ENCODE assay signal across 6 cellular contexts in the genomic region with DNA sequence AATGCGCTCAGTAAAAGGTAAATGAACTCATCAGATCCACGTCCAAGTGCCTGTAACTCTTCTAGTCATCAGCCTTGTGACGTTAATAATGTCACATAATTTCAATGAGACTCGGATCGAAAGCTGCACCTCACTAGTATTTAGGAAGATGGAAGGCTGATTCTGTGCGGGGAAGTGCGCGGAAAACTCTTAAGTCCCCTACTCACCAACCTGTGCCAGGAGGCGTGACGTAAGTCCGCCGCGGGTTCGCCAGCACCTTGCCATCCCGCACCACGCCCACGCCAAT. TPM values are rescaled to one million over a fixed set of nuclear protein-coding genes. Genes with fewer than 3 reads are reported as not detected.
DNase-seq lines count a peak whose midpoint lies in the region; ATAC-seq and TF ChIP-seq lines count a peak whose summit lies in the region.

No MANE protein-coding gene starts in this region.

- no peaks in the 10 kb centered on the region for H3K9me3 Mint-ChIP-seq in nephron progenitor cell

- no peak overlapping the region for H3K27ac Mint-ChIP-seq in nephron progenitor cell

- WGBS in heart left ventricle, 4 donors = 0 to 1% (median 0%) methylated on average over 11 to 17 of the region's 17 CpGs
- 0 to 1% methylated on average over 17 of the region's 17 CpGs for WGBS in tibial nerve, 2 donors

- no peaks in the 10 kb centered on the region for H3K27me3 Mint-ChIP-seq in nephron progenitor cell (ENCODE audit: low read depth, poor library complexity)

- no peak overlapping the region for H3K4me3 Mint-ChIP-seq in nephron progenitor cell

- ATAC-seq in GM18907 (IDR thresholded peaks at IDR 0.05; ENCODE audit: unreplicated experiment) = peak; percentile 49
- ATAC-seq in HG03097 (IDR thresholded peaks at IDR 0.05; ENCODE audit: low FRiP score, unreplicated experiment) = peak; percentile 42
- ATAC-seq in heart left ventricle = peak; percentile 36 to 66 (median 64)

- DNase-seq in RPMI8226 (peak; percentile 82), heart left ventricle (no peak), tibial nerve (ENCODE audit: low spot score in 2 of 2) (no peak), nephron progenitor cell (no peak)

- TF ChIP-seq EP300 in tibial nerve (IDR thresholded peaks at IDR 0.05) = no peak

- H3K9me3 ChIP-seq in heart left ventricle = no peaks in the 10 kb centered on the region
- H3K9me3 ChIP-seq in tibial nerve = no peaks in the 10 kb centered on the region

- peak overlapping the region; percentile 88 to 98 (median 93) for H3K27ac ChIP-seq in heart left ventricle
- H3K27ac ChIP-seq in tibial nerve = peak overlapping the region; percentile 87 to 95 (median 91)

- H3K4me1 Mint-ChIP-seq in nephron progenitor cell = peaks cover 8% of the 10 kb centered on the region

- intact Hi-C loops in heart left ventricle (cut with DNase I) = loop anchor here (2.0 to 10.0 kb wide), 11 partner anchors 37 to 230 kb away; partner anchors contain the start of genes PARP2 (in 3 of the 10), TEP1 (in 3 of the 10), CCNB1IP1 (in 2 of the 10) and ANG (in 1 of the 10)

- peaks cover 0 to 73% (median 63%) of the 10 kb centered on the region in 9 donors for H3K36me3 ChIP-seq in heart left ventricle
- peaks cover 4 to 64% (median 29%) of the 10 kb centered on the region in 3 donors for H3K36me3 ChIP-seq in tibial nerve

- no peak for TF ChIP-seq POLR2A in heart left ventricle (IDR thresholded peaks at IDR 0.05)
- TF ChIP-seq POLR2A in tibial nerve (IDR thresholded peaks at IDR 0.05) = no peak

- H3K27me3 ChIP-seq in heart left ventricle (no peaks in the 10 kb centered on the region), tibial nerve (no peaks in the 10 kb centered on the region)

- peaks cover 0 to 49% (median 23%) of the 10 kb centered on the region in 12 donors for H3K4me1 ChIP-seq in heart left ventricle
- peaks cover 0 to 47% (median 17%) of the 10 kb centered on the region in 4 donors for H3K4me1 ChIP-seq in tibial nerve

- H3K4me3 ChIP-seq in heart left ventricle (peak overlapping the region; percentile 71 to 92 (median 81)), tibial nerve (peak overlapping the region; percentile 60 to 98 (median 94))

- H3K36me3 Mint-ChIP-seq in nephron progenitor cell (ENCODE audit: low read depth) = peaks cover 34% of the 10 kb centered on the region

- TF ChIP-seq CTCF in heart left ventricle (IDR thresholded peaks at IDR 0.05) (no peak), tibial nerve (IDR thresholded peaks at IDR 0.05) (no peak), nephron progenitor cell (IDR thresholded peaks at IDR 0.05) (no peak)

RNA-seq across cellular contexts. Expression of gene OSGEP, which starts 0.3 kb away (rescaled TPM):
- 10 to 100 TPM; 16.1 to 40.9 (median 18.5) TPM for total RNA-seq in heart left ventricle
- polyA plus RNA-seq in heart left ventricle = 10 to 100 TPM; 21.6 to 30.0 TPM
- 100 to 1,000 TPM in 1 of 4 donors, 10 to 100 TPM in 3; 58.4 to 115 (median 70.6) TPM for total RNA-seq in tibial nerve

RNA-seq across cellular contexts. Expression of gene APEX1, which starts 0.7 kb away (rescaled TPM):
- total RNA-seq in heart left ventricle = 10 to 100 TPM; 60.4 to 92.6 (median 76.4) TPM
- 100 to 1,000 TPM in 1 of 2 donors, 10 to 100 TPM in 1; 47.9 to 109 TPM for polyA plus RNA-seq in heart left ventricle
- 100 to 1,000 TPM; 125 to 134 (median 131) TPM for total RNA-seq in tibial nerve

RNA-seq across cellular contexts. Expression of gene PIP4P1, which starts 6.9 kb away (rescaled TPM):
- 10 to 100 TPM; 12.3 to 25.3 (median 18.0) TPM for total RNA-seq in heart left ventricle
- 10 to 100 TPM; 13.9 to 39.8 TPM for polyA plus RNA-seq in heart left ventricle
- total RNA-seq in tibial nerve = 10 to 100 TPM; 11.8 to 29.7 (median 23.9) TPM

RNA-seq across cellular contexts. Expression of gene PNP, which starts 14.9 kb away (rescaled TPM):
- total RNA-seq in heart left ventricle = 10 to 100 TPM in 6 of 9 donors, 1 to 10 TPM in 3; 4.2 to 38.5 (median 10.5) TPM
- 10 to 100 TPM in 1 of 2 donors, 1 to 10 TPM in 1; 5.9 to 29.8 TPM for polyA plus RNA-seq in heart left ventricle
- 10 to 100 TPM; 17.0 to 37.5 (median 27.6) TPM for total RNA-seq in tibial nerve

RNA-seq across cellular contexts. Expression of gene KLHL33, which starts 18.3 kb away (rescaled TPM):
- total RNA-seq in heart left ventricle = under 1 TPM; 0.07 to 1.00 (median 0.58) TPM
- under 1 TPM; 0.25 to 0.61 TPM for polyA plus RNA-seq in heart left ventricle
- total RNA-seq in tibial nerve = 1 to 10 TPM; 1.2 to 4.5 (median 1.8) TPM
